In genomic region chr10:97632949-97633884, GRCh38 we compare ENCODE assay signal across 8 cellular contexts. TPM values are rescaled to one million over a fixed set of nuclear protein-coding genes. Genes with fewer than 3 reads are reported as not detected.
DNase-seq lines count a peak whose midpoint lies in the region; ATAC-seq and TF ChIP-seq lines count a peak whose summit lies in the region.

Gene MORN4, minus strand, starts transcription at chr10:97633500. Its CDS starts 13,847 bp downstream, at chr10:97619653.

- intact Hi-C loops in vagina (cut with DNase I), result no loop called here

- peaks cover 13% of the 10 kb centered on the region for H3K4me1 ChIP-seq in vagina

- peak; percentile 99 for ATAC-seq in HG02870 (IDR thresholded peaks at IDR 0.05; ENCODE audit: unreplicated experiment)

- TF ChIP-seq POLR2A in GM15510 (IDR thresholded peaks at IDR 0.05; ENCODE audit: borderline replicate concordance, extremely low read depth, insufficient read length) (peak; percentile 52), vagina (IDR thresholded peaks at IDR 0.05) (no peak)

- in situ Hi-C loops in astrocyte of the spinal cord (cut with HindIII; ENCODE audit: low sequenced_read_pairs), result no loop called here

- H3K27me3 ChIP-seq in vagina, result no peaks in the 10 kb centered on the region

- no peaks in the 10 kb centered on the region for H3K9me3 ChIP-seq in vagina

- H3K4me3 ChIP-seq in astrocyte of the spinal cord (ENCODE audit: low read depth, low read length) (peak within 1 kb of the TSS; percentile 80), vagina (peak within 1 kb of the TSS; percentile 77 to 93)

- DNase-seq in NCI-H187 treated with DMSO at 0.1 percent for 48 hours (lab: John Stamatoyannopoulos, UW) (peak; percentile 55), T-helper 9 cell (peak; percentile 90), astrocyte of the spinal cord (ENCODE audit: low read depth, low spot score) (peak; percentile 88), hippocampal formation (lab: John Stamatoyannopoulos, UW) (peak; percentile 89 to 93), renal cortical epithelial cell (ENCODE audit: low read depth) (peak; percentile 77), vagina (ENCODE audit: extremely low spot score in 2 of 2) (peak in 1 of 2 donors; percentile 94)

- TF ChIP-seq CTCF in astrocyte of the spinal cord (IDR thresholded peaks at IDR 0.05; ENCODE audit: low read depth, low read length) (no peak), vagina (IDR thresholded peaks at IDR 0.05) (no peak)

- no peaks in the 10 kb centered on the region for H3K36me3 ChIP-seq in vagina

- H3K27ac ChIP-seq in vagina, result peak within 1 kb of the TSS; percentile 33

RNA-seq across cellular contexts. Expression of gene MORN4, which starts in this region (rescaled TPM):
- total RNA-seq in renal cortical epithelial cell, result 1.7 and 3.5 TPM in 2 replicates
- total RNA-seq in vagina, result 1.7 TPM
